In genomic region chr6:45424628-45424955, GRCh38 we compare ENCODE assay signal across 8 cellular contexts. TPM values are rescaled to one million over a fixed set of nuclear protein-coding genes. Genes with fewer than 3 reads are reported as not detected.
A peak's percentile ranks its signal among the peaks of the same experiment; 100 is the strongest.
DNase-seq lines count a peak whose midpoint lies in the region; ATAC-seq and TF ChIP-seq lines count a peak whose summit lies in the region.
"Had no signal": no experiment of that assay in that cellular context is flagged by ENCODE, and none has a peak within 500 bp of the region (broad histone marks: within the 10 kb centered on the region; RNA-seq: fewer than 3 reads in every experiment).

No MANE protein-coding gene starts in this region.

- no peaks in the 10 kb centered on the region for H3K9me3 Mint-ChIP-seq in activated B cell treated with CpG ODN at 0.5 μM for 24 hours
- H3K9me3 Mint-ChIP-seq in stimulated activated memory B cell treated with anti-CD40 and anti-IgM and Interleukin-4, amounts not matched to agents 10 μg/mL and 1 μg/mL and 100 μg/mL, for 72 hours, result no peaks in the 10 kb centered on the region

- TF ChIP-seq CTCF in Loucy (conservative IDR thresholded peaks at IDR 0.05; ENCODE audit: low read length) (no peak), activated B cell treated with CpG ODN at 0.5 μM for 24 hours (IDR thresholded peaks at IDR 0.05) (no peak), foreskin fibroblast (IDR thresholded peaks at IDR 0.05; ENCODE audit: low read depth, low read length) (no peak), gastrocnemius medialis (IDR thresholded peaks at IDR 0.05 in 4 of 5, conservative IDR thresholded peaks at IDR 0.05 in 1 of 5) (no peak)

- DNase-seq in activated B cell treated with CpG ODN at 0.5 μM for 24 hours (no peak), foreskin fibroblast (no peak), hypothalamus (lab: John Stamatoyannopoulos, UW) (no peak), islet precursor cell (no peak), gastrocnemius medialis (no peak)

- no peaks in the 10 kb centered on the region for H3K9me2 ChIP-seq in Loucy (replicated peaks; ENCODE audit: low read depth, low read length)

- no peak overlapping the region for H2AFZ ChIP-seq in Loucy (ENCODE audit: low read length)
- H2AFZ ChIP-seq: parathyroid adenoma had no signal

- H3K36me3 ChIP-seq in Loucy (ENCODE audit: insufficient read depth, low read length) (no peaks in the 10 kb centered on the region), gastrocnemius medialis (no peaks in the 10 kb centered on the region)

- H3K79me2 ChIP-seq in Loucy (ENCODE audit: insufficient read depth, low read length), result peaks cover 80% of the 10 kb centered on the region
- H3K79me2 ChIP-seq: parathyroid adenoma had no signal

- H3K4me3 ChIP-seq in Loucy (ENCODE audit: low read length, poor library complexity, severe bottlenecking) (peak overlapping the region; percentile 84), foreskin fibroblast (ENCODE audit: low read depth in 1 of 2, low read length in 2 of 2) (peak overlapping the region; percentile 81 to 96), gastrocnemius medialis (peak overlapping the region in 2 of 4 donors; percentile 63 to 66)

- CTCF ChIA-PET in activated B cell treated with CpG ODN at 0.5 μM for 24 hours (lab: Charles Lee), result interaction anchor here (2.1 kb wide), 1 partner anchor 290 kb away, joined by 8 read pairs; no protein-coding TSS in a partner anchor

- TF ChIP-seq POLR2A in gastrocnemius medialis (IDR thresholded peaks at IDR 0.05), result no peak

- intact Hi-C loops in activated B cell treated with CpG ODN at 0.5 μM for 24 hours (cut with micrococcal nuclease) (loop anchor here (2.0 to 5.0 kb wide), 3 partner anchors 54 to 253 kb away; no protein-coding TSS in a partner anchor), gastrocnemius medialis (cut with DNase I; ENCODE audit: low total_unique reads) (loop anchor here (5.0 kb wide), 1 partner anchor 498 kb away; no protein-coding TSS in a partner anchor)

- peak overlapping the region; percentile 84 for H3K9ac ChIP-seq in Loucy (ENCODE audit: low read depth, low read length, poor library complexity, severe bottlenecking)
- H3K9ac ChIP-seq: parathyroid adenoma had no signal

- H3K27me3 ChIP-seq in Loucy (ENCODE audit: insufficient read depth, low read length, poor library complexity, severe bottlenecking) (no peaks in the 10 kb centered on the region), gastrocnemius medialis (peaks cover 35 to 42% (median 42%) of the 10 kb centered on the region in 3 donors)

- H3K36me3 Mint-ChIP-seq in activated B cell treated with CpG ODN at 0.5 μM for 24 hours (ENCODE audit: low read depth), result no peaks in the 10 kb centered on the region
- no peaks in the 10 kb centered on the region for H3K36me3 Mint-ChIP-seq in stimulated activated memory B cell treated with anti-CD40 and anti-IgM and Interleukin-4, amounts not matched to agents 10 μg/mL and 1 μg/mL and 100 μg/mL, for 72 hours

- no peak overlapping the region for H3K27ac ChIP-seq in gastrocnemius medialis
- H3K27ac ChIP-seq: parathyroid adenoma had no signal

- H3K27ac Mint-ChIP-seq in activated B cell treated with CpG ODN at 0.5 μM for 24 hours, result no peak overlapping the region
- peak overlapping the region; percentile 86 for H3K27ac Mint-ChIP-seq in stimulated activated memory B cell treated with anti-CD40 and anti-IgM and Interleukin-4, amounts not matched to agents 10 μg/mL and 1 μg/mL and 100 μg/mL, for 72 hours

- no peaks in the 10 kb centered on the region for H4K20me1 ChIP-seq in Loucy (ENCODE audit: insufficient read depth, low read length, poor library complexity, severe bottlenecking)

- no peaks in the 10 kb centered on the region for H3K9me3 ChIP-seq in Loucy (ENCODE audit: insufficient read depth, low read depth, low read length)
- no peaks in the 10 kb centered on the region for H3K9me3 ChIP-seq in gastrocnemius medialis

- peaks cover 73% of the 10 kb centered on the region for H3K4me1 ChIP-seq in Loucy (ENCODE audit: insufficient read depth, low read length, poor library complexity, severe bottlenecking)
- peaks cover 15 to 27% of the 10 kb centered on the region in 2 donors for H3K4me1 ChIP-seq in gastrocnemius medialis
- H3K4me1 ChIP-seq: parathyroid adenoma had no signal

- H3K4me2 ChIP-seq in Loucy (ENCODE audit: low read depth, low read length, poor library complexity, severe bottlenecking), result peak overlapping the region; percentile 79

- no peaks in the 10 kb centered on the region; the same call in 1 of the 2 replicates for H3F3A ChIP-seq in Loucy (ENCODE audit: low read depth)

- peak overlapping the region; percentile 90 for H3K4me3 Mint-ChIP-seq in activated B cell treated with CpG ODN at 0.5 μM for 24 hours
- H3K4me3 Mint-ChIP-seq in stimulated activated memory B cell treated with anti-CD40 and anti-IgM and Interleukin-4, amounts not matched to agents 10 μg/mL and 1 μg/mL and 100 μg/mL, for 72 hours, result peak overlapping the region; percentile 65

- POLR2A ChIA-PET in activated B cell treated with CpG ODN at 0.5 μM for 24 hours (lab: Charles Lee), result interaction anchor here (0.7 kb wide), 1 partner anchor 47 kb away, joined by 3 read pairs; the partner anchor contains the start of gene SUPT3H

- peaks cover 55% of the 10 kb centered on the region for H3K4me1 Mint-ChIP-seq in activated B cell treated with CpG ODN at 0.5 μM for 24 hours
- H3K4me1 Mint-ChIP-seq in stimulated activated memory B cell treated with anti-CD40 and anti-IgM and Interleukin-4, amounts not matched to agents 10 μg/mL and 1 μg/mL and 100 μg/mL, for 72 hours, result peaks cover 60% of the 10 kb centered on the region

- H3K27me3 Mint-ChIP-seq in activated B cell treated with CpG ODN at 0.5 μM for 24 hours, result peaks cover 34% of the 10 kb centered on the region
- peaks cover 57% of the 10 kb centered on the region for H3K27me3 Mint-ChIP-seq in stimulated activated memory B cell treated with anti-CD40 and anti-IgM and Interleukin-4, amounts not matched to agents 10 μg/mL and 1 μg/mL and 100 μg/mL, for 72 hours

- no peak for ATAC-seq in activated B cell treated with CpG ODN at 0.5 μM for 24 hours (ENCODE audit: low read depth)
- no peak for ATAC-seq in stimulated activated memory B cell treated with anti-CD40 and anti-IgM and Interleukin-4, amounts not matched to agents 10 μg/mL and 1 μg/mL and 100 μg/mL, for 72 hours
- no peak for ATAC-seq in gastrocnemius medialis

- in situ Hi-C loops in gastrocnemius medialis (cut with MboI; ENCODE audit: low sequenced_read_pairs in 4 of 4), result loop anchor here in 3 of 4 donors (10.0 to 25.0 kb wide), 3 partner anchors 288 to 762 kb away; no protein-coding TSS in a partner anchor

RNA-seq across cellular contexts. Expression of gene SUPT3H, which starts 46.9 kb away (rescaled TPM):
- 9.9 and 10.4 TPM in 2 replicates for total RNA-seq in activated B cell treated with CpG ODN at 0.5 μM for 24 hours
- total RNA-seq in gastrocnemius medialis, result 1 to 10 TPM; 1.5 to 9.0 (median 4.2) TPM
